ENCODE assay signal across 8 cellular contexts in genomic region chr19:49506575-49507105, GRCh38. TPM values are rescaled to one million over a fixed set of nuclear protein-coding genes. Genes with fewer than 3 reads are reported as not detected.
DNase-seq lines count a peak whose midpoint lies in the region; ATAC-seq, FAIRE-seq and TF ChIP-seq lines count a peak whose summit lies in the region.

No MANE protein-coding gene starts in this region.

- CTCF ChIA-PET in Caco-2 (lab: Charles Lee), result interaction anchor here (0.5 to 3.3 kb wide), 10 partner anchors 11 to 260 kb away, joined by 3 to 62 read pairs (median 4); no protein-coding TSS in a partner anchor

- H3K36me3 ChIP-seq in Caco-2 (ENCODE audit: control insufficient read depth, insufficient read depth, low read length), result no peaks in the 10 kb centered on the region
- no peaks in the 10 kb centered on the region for H3K36me3 ChIP-seq in spleen

- BruUV-seq in Caco-2 (replicated peaks; lab: Mats Ljungman, UMichigan), result no TSS peak

- H3K4me3 ChIP-seq in Caco-2 (ENCODE audit: low read depth, low read length) (no peak overlapping the region), spleen (no peak overlapping the region)

- peak; percentile 84 for DNase-seq in Caco-2
- peak; percentile 55 for DNase-seq in HT1080 (ENCODE audit: low read depth)
- peak; percentile 12 for DNase-seq in RCC 7860 (ENCODE audit: low spot score)
- DNase-seq in activated T-helper 2 cell treated with anti-CD3 and anti-CD28 coated beads, Interferon-gamma antibody, Interleukin-2, Interleukin-4, amounts not matched to agents 10 μg/mL and 5 μg/mL and 100 μg/mL, durations not matched to agents 14 hours and 24 hours and 36 hours (ENCODE audit: low spot score), result peak; percentile 69
- DNase-seq in head of caudate nucleus, result peak in 29 of 42 donors; percentile 32 to 78 (median 49)
- peak; percentile 87 for DNase-seq in spleen
- DNase-seq in dedifferentiated amniotic fluid mesenchymal stem cell (ENCODE audit: extremely low spot score), result no peak

- H3K36me3 Mint-ChIP-seq in Caco-2 (ENCODE audit: insufficient read depth, unreplicated experiment), result no peaks in the 10 kb centered on the region
- no peaks in the 10 kb centered on the region for H3K36me3 Mint-ChIP-seq in activated T-helper 2 cell treated with anti-CD3 and anti-CD28 coated beads, Interferon-gamma antibody, Interleukin-2, Interleukin-4, amounts not matched to agents 10 μg/mL and 5 μg/mL and 100 μg/mL, durations not matched to agents 14 hours and 24 hours and 36 hours (ENCODE audit: low read depth)

- intact Hi-C loops in Caco-2 (cut with micrococcal nuclease; ENCODE audit: unreplicated experiment) (loop anchor here (1.0 kb wide), 3 partner anchors 41 to 174 kb away; no protein-coding TSS in a partner anchor), head of caudate nucleus (cut with DNase I) (no loop called here), spleen (cut with DNase I; ENCODE audit: low total_unique reads) (loop anchor here (5.0 kb wide), 1 partner anchor 61 kb away; no protein-coding TSS in a partner anchor)
- intact Hi-C loops in activated T-helper 2 cell treated with anti-CD3 and anti-CD28 coated beads, Interferon-gamma antibody, Interleukin-2, Interleukin-4, amounts not matched to agents 10 μg/mL and 5 μg/mL and 100 μg/mL, durations not matched to agents 14 hours and 24 hours and 36 hours (cut with micrococcal nuclease), result loop anchor here (1.0 kb wide), 2 partner anchors 41 to 64 kb away; no protein-coding TSS in a partner anchor

- ATAC-seq in GM21367 (IDR thresholded peaks at IDR 0.05; ENCODE audit: unreplicated experiment), result no peak

- POLR2A ChIA-PET in Caco-2 (lab: Charles Lee), result interaction anchor here (1.0 kb wide), 1 partner anchor 40 kb away, joined by 6 read pairs; no protein-coding TSS in a partner anchor

- no peak overlapping the region for H3K27ac Mint-ChIP-seq in Caco-2 (ENCODE audit: unreplicated experiment)
- H3K27ac Mint-ChIP-seq in activated T-helper 2 cell treated with anti-CD3 and anti-CD28 coated beads, Interferon-gamma antibody, Interleukin-2, Interleukin-4, amounts not matched to agents 10 μg/mL and 5 μg/mL and 100 μg/mL, durations not matched to agents 14 hours and 24 hours and 36 hours, result no peak overlapping the region

- no peak for FAIRE-seq in RCC 7860 (lab: Jason Lieb, UNC)

- no peaks in the 10 kb centered on the region for H3K27me3 Mint-ChIP-seq in Caco-2 (ENCODE audit: insufficient read depth, unreplicated experiment)
- H3K27me3 Mint-ChIP-seq in activated T-helper 2 cell treated with anti-CD3 and anti-CD28 coated beads, Interferon-gamma antibody, Interleukin-2, Interleukin-4, amounts not matched to agents 10 μg/mL and 5 μg/mL and 100 μg/mL, durations not matched to agents 14 hours and 24 hours and 36 hours (ENCODE audit: low read depth), result peaks cover 4% of the 10 kb centered on the region

- H3K9me3 Mint-ChIP-seq in Caco-2 (ENCODE audit: unreplicated experiment), result no peaks in the 10 kb centered on the region
- no peaks in the 10 kb centered on the region for H3K9me3 Mint-ChIP-seq in activated T-helper 2 cell treated with anti-CD3 and anti-CD28 coated beads, Interferon-gamma antibody, Interleukin-2, Interleukin-4, amounts not matched to agents 10 μg/mL and 5 μg/mL and 100 μg/mL, durations not matched to agents 14 hours and 24 hours and 36 hours

- WGBS in spleen, 5 donors, result 11 to 26% (median 18%) methylated on average over 8 of the region's 8 CpGs

- H3K4me1 ChIP-seq in Caco-2 (peaks cover 2% of the 10 kb centered on the region; the same call in 1 of the 2 replicates), spleen (peaks cover 5 to 58% (median 33%) of the 10 kb centered on the region in 6 donors)

- H3K27me3 ChIP-seq in Caco-2 (replicated peaks; ENCODE audit: control insufficient read depth, insufficient read depth, low read length) (no peaks in the 10 kb centered on the region), spleen (replicated peaks in 1 of 7) (no peaks in the 10 kb centered on the region)

- no peak overlapping the region for H3K4me3 Mint-ChIP-seq in Caco-2 (ENCODE audit: unreplicated experiment)
- no peak overlapping the region for H3K4me3 Mint-ChIP-seq in activated T-helper 2 cell treated with anti-CD3 and anti-CD28 coated beads, Interferon-gamma antibody, Interleukin-2, Interleukin-4, amounts not matched to agents 10 μg/mL and 5 μg/mL and 100 μg/mL, durations not matched to agents 14 hours and 24 hours and 36 hours (ENCODE audit: low read depth)

- no peak for TF ChIP-seq POLR2A in spleen (IDR thresholded peaks at IDR 0.05)

- H3K27ac ChIP-seq in spleen, result peak overlapping the region in 1 of 8 donors; percentile 42

- H3K9me3 ChIP-seq in Caco-2, result no peaks in the 10 kb centered on the region
- no peaks in the 10 kb centered on the region for H3K9me3 ChIP-seq in spleen

- TF ChIP-seq CTCF in Caco-2 (IDR thresholded peaks at IDR 0.05; ENCODE audit: insufficient read depth in 1 of 2, low read depth in 1 of 2, low read length in 1 of 2, severe bottlenecking in 1 of 2, unreplicated experiment in 1 of 2) (peak; percentile 93 to 96), spleen (IDR thresholded peaks at IDR 0.05 in 8 of 11, conservative IDR thresholded peaks at IDR 0.05 in 3 of 11) (peak; percentile 72 to 96 (median 89))

- H3K4me1 Mint-ChIP-seq in Caco-2 (ENCODE audit: low read depth, unreplicated experiment), result peaks cover 7% of the 10 kb centered on the region
- H3K4me1 Mint-ChIP-seq in activated T-helper 2 cell treated with anti-CD3 and anti-CD28 coated beads, Interferon-gamma antibody, Interleukin-2, Interleukin-4, amounts not matched to agents 10 μg/mL and 5 μg/mL and 100 μg/mL, durations not matched to agents 14 hours and 24 hours and 36 hours (ENCODE audit: low read depth), result peaks cover 14% of the 10 kb centered on the region

RNA-seq across cellular contexts. Expression of gene FCGRT, which starts 5.8 kb away (rescaled TPM):
- total RNA-seq in Caco-2 (2022) (135 and 136 TPM in 2 replicates), spleen (100 to 1,000 TPM; 273 to 616 (median 435) TPM)
- 3.9 and 8.7 TPM in 2 replicates for total RNA-seq in HT1080 (2014; rRNA removed; shearing (Covaris generic))
- polyA plus RNA-seq in HT1080 (2015; cell fraction: cytosol; rRNA removed), result 5.0 and 6.4 TPM in 2 replicates
- polyA plus RNA-seq in HT1080 (2015; cell fraction: nucleus; rRNA removed), result 6.7 and 8.3 TPM in 2 replicates
- 1.8 and 2.2 TPM in 2 replicates for total RNA-seq in activated T-helper 2 cell treated with anti-CD3 and anti-CD28 coated beads, Interferon-gamma antibody, Interleukin-2, Interleukin-4, amounts not matched to agents 10 μg/mL and 5 μg/mL and 100 μg/mL, durations not matched to agents 14 hours and 24 hours and 36 hours
- polyA plus RNA-seq in spleen, result 100 to 1,000 TPM; 144 to 364 (median 279) TPM

RNA-seq across cellular contexts. Expression of gene RPS11, which starts 10.4 kb away (rescaled TPM):
- total RNA-seq in Caco-2 (2022) (2,065 and 2,191 TPM in 2 replicates), spleen (1,000 to 10,000 TPM; 1,555 to 3,509 (median 2,434) TPM)
- 2,830 and 3,374 TPM in 2 replicates for total RNA-seq in HT1080 (2014; rRNA removed; shearing (Covaris generic))
- 3,034 and 3,930 TPM in 2 replicates for polyA plus RNA-seq in HT1080 (2015; cell fraction: cytosol; rRNA removed)
- 1,198 and 1,238 TPM in 2 replicates for polyA plus RNA-seq in HT1080 (2015; cell fraction: nucleus; rRNA removed)
- total RNA-seq in activated T-helper 2 cell treated with anti-CD3 and anti-CD28 coated beads, Interferon-gamma antibody, Interleukin-2, Interleukin-4, amounts not matched to agents 10 μg/mL and 5 μg/mL and 100 μg/mL, durations not matched to agents 14 hours and 24 hours and 36 hours, result 2,145 and 2,173 TPM in 2 replicates
- polyA plus RNA-seq in spleen, result over 10,000 TPM in 2 of 3 donors, 1,000 to 10,000 TPM in 1; 8,326 to 12,835 (median 11,104) TPM

RNA-seq across cellular contexts. Expression of gene RPL13A, which starts 19.2 kb away (rescaled TPM):
- total RNA-seq in Caco-2 (2022) (2,726 and 2,880 TPM in 2 replicates), spleen (1,000 to 10,000 TPM; 2,521 to 3,132 (median 2,768) TPM)
- total RNA-seq in HT1080 (2014; rRNA removed; shearing (Covaris generic)), result 5,406 and 6,095 TPM in 2 replicates
- 3,063 and 3,690 TPM in 2 replicates for polyA plus RNA-seq in HT1080 (2015; cell fraction: cytosol; rRNA removed)
- 1,119 and 1,219 TPM in 2 replicates for polyA plus RNA-seq in HT1080 (2015; cell fraction: nucleus; rRNA removed)
- total RNA-seq in activated T-helper 2 cell treated with anti-CD3 and anti-CD28 coated beads, Interferon-gamma antibody, Interleukin-2, Interleukin-4, amounts not matched to agents 10 μg/mL and 5 μg/mL and 100 μg/mL, durations not matched to agents 14 hours and 24 hours and 36 hours, result 3,221 and 3,346 TPM in 2 replicates
- 1,000 to 10,000 TPM; 6,561 to 7,408 (median 7,261) TPM for polyA plus RNA-seq in spleen

RNA-seq across cellular contexts. Expression of gene RCN3, which starts 21.2 kb away (rescaled TPM):
- 6.6 and 7.0 TPM in 2 replicates for total RNA-seq in Caco-2 (2022)
- total RNA-seq in HT1080 (2014; rRNA removed; shearing (Covaris generic)), result 11.7 and 13.7 TPM in 2 replicates
- polyA plus RNA-seq in HT1080 (2015; cell fraction: cytosol; rRNA removed), result 46.1 and 53.6 TPM in 2 replicates
- 73.1 and 78.3 TPM in 2 replicates for polyA plus RNA-seq in HT1080 (2015; cell fraction: nucleus; rRNA removed)
- total RNA-seq in activated T-helper 2 cell treated with anti-CD3 and anti-CD28 coated beads, Interferon-gamma antibody, Interleukin-2, Interleukin-4, amounts not matched to agents 10 μg/mL and 5 μg/mL and 100 μg/mL, durations not matched to agents 14 hours and 24 hours and 36 hours, result 3.2 and 3.8 TPM in 2 replicates
- 10 to 100 TPM; 18.9 to 44.2 (median 42.8) TPM for total RNA-seq in spleen
- polyA plus RNA-seq in spleen, result 10 to 100 TPM; 25.0 to 99.2 (median 89.9) TPM

RNA-seq across cellular contexts. Expression of gene FLT3LG, which starts 32.6 kb away (rescaled TPM):
- total RNA-seq in Caco-2 (2022), result 2.1 and 2.4 TPM in 2 replicates
- 6.8 and 7.3 TPM in 2 replicates for total RNA-seq in HT1080 (2014; rRNA removed; shearing (Covaris generic))
- polyA plus RNA-seq in HT1080 (2015; cell fraction: cytosol; rRNA removed), result 7.4 and 7.9 TPM in 2 replicates
- polyA plus RNA-seq in HT1080 (2015; cell fraction: nucleus; rRNA removed), result 3.4 and 4.6 TPM in 2 replicates
- total RNA-seq in activated T-helper 2 cell treated with anti-CD3 and anti-CD28 coated beads, Interferon-gamma antibody, Interleukin-2, Interleukin-4, amounts not matched to agents 10 μg/mL and 5 μg/mL and 100 μg/mL, durations not matched to agents 14 hours and 24 hours and 36 hours, result 49.3 and 57.9 TPM in 2 replicates
- total RNA-seq in spleen, result 10 to 100 TPM; 11.2 to 32.8 (median 24.1) TPM
- polyA plus RNA-seq in spleen, result 10 to 100 TPM; 16.4 to 26.4 (median 19.9) TPM

Comparison
In these comparisons a context has a peak if more than half of its experiments do, and no peak if none do; other contexts are left out.
1. RNA of gene FCGRT, which starts 5.8 kb away (total RNA-seq): 273 to 616 TPM in spleen and 135 to 136 TPM in Caco-2; 3.9 to 8.7 TPM in HT1080 and 1.8 to 2.2 TPM in activated T-helper 2 cell treated with anti-CD3 and anti-CD28 coated beads, Interferon-gamma antibody, Interleukin-2, Interleukin-4, amounts not matched to agents 10 μg/mL and 5 μg/mL and 100 μg/mL, durations not matched to agents 14 hours and 24 hours and 36 hours; every median in the first group is over 10 times any median in the second.